In the genomic region with DNA sequence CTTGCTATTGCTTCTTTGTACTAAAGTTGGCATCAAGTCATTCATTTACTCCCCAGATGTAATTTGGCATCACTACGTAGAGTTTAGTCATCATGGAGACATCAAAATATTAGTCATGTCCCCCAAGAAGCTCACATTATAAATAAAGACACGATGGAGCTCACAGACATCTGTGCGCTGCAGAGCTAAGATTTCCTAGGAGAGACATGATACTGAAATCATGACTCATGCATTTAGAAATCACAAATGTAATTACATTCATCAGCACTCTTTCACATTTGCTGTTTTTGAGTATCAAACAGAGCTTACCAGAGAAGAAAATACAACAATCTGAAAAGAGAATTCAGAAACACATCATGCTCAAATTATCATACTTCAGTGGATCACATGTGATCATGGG, we compare ENCODE assay signal across 12 cellular contexts.
DNase-seq lines count a peak whose midpoint lies in the region; ATAC-seq and TF ChIP-seq lines count a peak whose summit lies in the region.
"Had no signal": no experiment of that assay in that cellular context is flagged by ENCODE, and none has a peak within 500 bp of the region (broad histone marks: within the 10 kb centered on the region; RNA-seq: fewer than 3 reads in every experiment).

No MANE protein-coding gene starts in this region.

- peak overlapping the region; percentile 74 for H3K9ac ChIP-seq in mesenchymal stem cell (ENCODE audit: low read length)

- WGBS in mesenchymal stem cell = 19% methylated on average over 3 of the region's 3 CpGs

- H3K4me1 ChIP-seq in mesenchymal stem cell (ENCODE audit: control insufficient read depth, insufficient read depth, low read depth, low read length) = no peaks in the 10 kb centered on the region

- H3K4me2 ChIP-seq in mesenchymal stem cell (ENCODE audit: low read length, poor library complexity, severe bottlenecking) = no peak overlapping the region

- no peak overlapping the region for H3K14ac ChIP-seq in mesenchymal stem cell (ENCODE audit: low read length in 2 of 2)

- H2BK120ac ChIP-seq in mesenchymal stem cell (ENCODE audit: low read depth, low read length) = no peak overlapping the region

- H2BK12ac ChIP-seq in mesenchymal stem cell (ENCODE audit: low read length in 2 of 2) = no peak overlapping the region

- H3K9me3 ChIP-seq in mesenchymal stem cell (ENCODE audit: control insufficient read depth, low read length) = peaks cover 5% of the 10 kb centered on the region

- no peaks in the 10 kb centered on the region for H3K79me1 ChIP-seq in mesenchymal stem cell (replicated peaks; ENCODE audit: low read length, poor library complexity, severe bottlenecking)

- no peak for TF ChIP-seq CTCF in AG09319 (IDR thresholded peaks at IDR 0.05; ENCODE audit: low read depth, low read length)

- H3K23ac ChIP-seq in mesenchymal stem cell (ENCODE audit: low read length in 2 of 2) = no peak overlapping the region

- DNase-seq in AG09319 (ENCODE audit: extremely low read depth, low read depth) (peak; percentile 80), LHCN-M2 (ENCODE audit: low read depth) (peak; percentile 97), dermis blood vessel endothelial cell (peak; percentile 28), mesenchymal stem cell (peak; percentile 90), NCI-H2196 treated with DMSO at 0.1 percent for 48 hours (lab: John Stamatoyannopoulos, UW; ENCODE audit: unreplicated experiment) (no peak), OCI-M2 (lab: John Stamatoyannopoulos, UW; ENCODE audit: unreplicated experiment) (no peak), Right ventricle myocardium superior (no peak), NCI-H526 treated with DMSO at 0.1 percent for 48 hours (lab: John Stamatoyannopoulos, UW) (no peak)
- DNase-seq: cerebellar nuclear complex; NCI-H1417 treated with DMSO at 0.1 percent for 48 hours; stimulated activated CD4-positive, alpha-beta T cell treated with anti-CD3 and anti-CD28 coated beads, Interleukin-15, amount 100 ng/mL, for 24 hours had no signal

- no peak overlapping the region for H2BK15ac ChIP-seq in mesenchymal stem cell (ENCODE audit: low read depth, poor library complexity, severe bottlenecking)

- peak overlapping the region; percentile 59 for H3K27ac ChIP-seq in mesenchymal stem cell (ENCODE audit: low read length, poor library complexity, severe bottlenecking)

- H4K91ac ChIP-seq in mesenchymal stem cell (ENCODE audit: low read length) = no peak overlapping the region

- no peak overlapping the region for H4K8ac ChIP-seq in mesenchymal stem cell (ENCODE audit: low read length)

- no peak for ATAC-seq in Right ventricle myocardium superior (ENCODE audit: poor library complexity)
- ATAC-seq: activated T-helper 17 cell treated with anti-CD3 and anti-CD28 coated beads, Interleukin-2, amount 50 U/mL, for 72 hours had no signal

- no peak overlapping the region for H3K4me3 ChIP-seq in mesenchymal stem cell (ENCODE audit: insufficient read depth in 1 of 2, low read depth in 1 of 2, low read length in 2 of 2)

- no peak overlapping the region for H2AFZ ChIP-seq in mesenchymal stem cell (ENCODE audit: low read depth, low read length)

- H2AK5ac ChIP-seq in mesenchymal stem cell (ENCODE audit: low read length, severe bottlenecking) = no peak overlapping the region

- no peak overlapping the region for H2BK5ac ChIP-seq in mesenchymal stem cell (ENCODE audit: low read depth, low read length, poor library complexity, severe bottlenecking)

- intact Hi-C loops in Right ventricle myocardium superior (cut with DNase I) = no loop called here

- no peaks in the 10 kb centered on the region for H3K36me3 ChIP-seq in mesenchymal stem cell (ENCODE audit: control insufficient read depth in 1 of 2, insufficient read depth in 2 of 2, low read depth in 1 of 2, low read length in 2 of 2)

- H3K27me3 ChIP-seq in mesenchymal stem cell (ENCODE audit: control insufficient read depth in 1 of 2, insufficient read depth in 1 of 2, low read length in 2 of 2) = no peaks in the 10 kb centered on the region

- H3K4ac ChIP-seq in mesenchymal stem cell (ENCODE audit: low read depth in 1 of 2, low read length in 2 of 2) = no peak overlapping the region

- no peak overlapping the region for H3K18ac ChIP-seq in mesenchymal stem cell (ENCODE audit: low read depth in 1 of 2, low read length in 2 of 2)

Comparison
In these comparisons a context has a peak if more than half of its experiments do, and no peak if none do; other contexts are left out.
1. DNase-seq: peak in AG09319 (single experiment), LHCN-M2 (single experiment), dermis blood vessel endothelial cell (single experiment) and mesenchymal stem cell (single experiment); none in NCI-H2196 treated with DMSO at 0.1 percent for 48 hours (single experiment), OCI-M2 (single experiment), Right ventricle myocardium superior (single experiment) and NCI-H526 treated with DMSO at 0.1 percent for 48 hours (single experiment).